In the genomic region with DNA sequence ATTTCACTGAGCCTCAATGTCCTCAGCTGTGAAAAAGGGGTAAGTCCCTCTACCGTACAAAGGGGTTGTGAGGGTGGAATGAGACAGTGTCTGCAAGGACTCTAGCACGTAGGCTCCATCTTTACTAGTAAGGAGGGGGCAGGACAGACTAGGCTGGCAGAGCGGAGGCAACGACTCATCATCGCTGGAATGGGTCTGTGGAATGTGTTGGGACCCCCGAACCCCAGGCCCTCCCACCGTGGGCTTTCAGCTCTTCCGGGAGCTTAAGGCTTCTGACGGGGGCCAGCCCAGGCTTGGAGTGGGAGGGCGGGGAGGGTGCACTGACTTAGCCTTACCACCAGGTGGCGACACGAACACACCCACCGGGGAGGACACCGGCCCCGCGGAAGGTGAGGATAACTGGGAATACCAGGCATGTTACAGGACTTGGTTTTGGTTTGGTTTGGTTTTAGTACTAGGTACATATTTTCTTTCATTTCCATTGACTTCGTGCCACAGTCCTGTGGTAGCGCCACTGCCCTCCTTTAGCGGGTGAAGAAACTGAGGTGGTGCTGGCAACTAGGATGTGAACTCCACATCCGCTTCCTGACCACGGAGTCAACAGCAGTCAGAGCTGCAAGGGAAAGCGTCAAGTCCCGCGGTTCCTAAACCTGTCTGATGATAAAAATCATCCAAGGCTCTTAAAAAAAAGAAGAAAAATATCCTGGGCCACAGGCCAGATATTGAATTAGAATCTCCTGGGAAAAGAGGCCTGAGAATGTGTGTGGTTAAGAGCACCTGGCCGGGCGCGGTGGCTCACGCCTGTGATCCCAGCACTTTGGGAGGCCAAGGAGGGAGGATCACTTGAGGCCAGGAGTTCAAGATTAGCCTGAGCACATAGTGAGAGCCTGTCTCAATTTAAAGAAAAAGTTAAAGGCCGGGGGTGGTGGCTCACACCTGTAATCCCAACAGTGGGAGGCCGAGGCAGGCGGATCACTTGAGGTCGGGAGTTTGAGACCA, we compare ENCODE assay signal across 8 cellular contexts. TPM values are rescaled to one million over a fixed set of nuclear protein-coding genes. Genes with fewer than 3 reads are reported as not detected.
A peak's percentile ranks its signal among the peaks of the same experiment; 100 is the strongest.
DNase-seq lines count a peak whose midpoint lies in the region; ATAC-seq, FAIRE-seq and TF ChIP-seq lines count a peak whose summit lies in the region.

No MANE protein-coding gene starts in this region.

- H3K4me1 ChIP-seq in PC-9 (replicated peaks; ENCODE audit: insufficient read depth) (0 out of 2 replicates have a peak, but pooled peaks cover 12% of the 10 kb centered on the region), stomach smooth muscle (ENCODE audit: control insufficient read depth, insufficient read depth, low read length) (peaks cover 6% of the 10 kb centered on the region)

- peak overlapping the region; percentile 75 for H3K4me2 ChIP-seq in PC-9

- H3K27me3 ChIP-seq in PC-9 (ENCODE audit: insufficient read depth, low read depth) (no peaks in the 10 kb centered on the region), stomach smooth muscle (ENCODE audit: control insufficient read depth in 1 of 2, insufficient read depth in 2 of 2, low read length in 2 of 2) (no peaks in the 10 kb centered on the region)

- BruUV-seq in PC-9 (replicated peaks; lab: Mats Ljungman, UMichigan) = no TSS peak

- intact Hi-C loops in PC-9 (cut with micrococcal nuclease; ENCODE audit: unreplicated experiment) = loop anchor here (1.0 to 10.0 kb wide), 3 partner anchors 59 to 572 kb away; a partner anchor contains a TSS

- POLR2A ChIA-PET in PC-9 (lab: Charles Lee; ENCODE audit: unreplicated experiment) = no interaction called here

- CTCF ChIA-PET in PC-9 (lab: Charles Lee) = interaction anchor here (0.6 to 1.4 kb wide), 20 partner anchors 13 to 1204 kb away, joined by 3 to 19 read pairs (median 4); a partner anchor contains a TSS

- no peak overlapping the region for H2AFZ ChIP-seq in PC-9

- H3K9me2 ChIP-seq in PC-9 (ENCODE audit: insufficient read depth) = no peaks in the 10 kb centered on the region

- H3F3A ChIP-seq in PC-9 (ENCODE audit: insufficient read depth, low read depth) = peaks cover 4% of the 10 kb centered on the region; the same call in 1 of the 2 replicates

- TF ChIP-seq CTCF in PC-9 (conservative IDR thresholded peaks at IDR 0.05) = peak; percentile 96

- peak; percentile 83 for FAIRE-seq in HTR-8/SVneo (lab: Jason Lieb, UNC)

- H3K9me3 ChIP-seq in PC-9 (ENCODE audit: insufficient read depth, low read depth) (no peaks in the 10 kb centered on the region), stomach smooth muscle (ENCODE audit: control insufficient read depth in 2 of 2, low read length in 2 of 2) (no peaks in the 10 kb centered on the region)

- no peaks in the 10 kb centered on the region for H3K79me2 ChIP-seq in PC-9 (ENCODE audit: low read depth)

- no peak for ATAC-seq in HG02610 (IDR thresholded peaks at IDR 0.05; ENCODE audit: unreplicated experiment)

- H3K27ac ChIP-seq in PC-9 (no peak overlapping the region), stomach smooth muscle (ENCODE audit: low read length) (no peak overlapping the region)

- no peak overlapping the region for H3K9ac ChIP-seq in stomach smooth muscle (ENCODE audit: low read length in 2 of 2)

- H3K36me3 ChIP-seq in PC-9 (ENCODE audit: low read depth) (no peaks in the 10 kb centered on the region), stomach smooth muscle (ENCODE audit: control insufficient read depth in 2 of 2, insufficient read depth in 2 of 2, low read length in 2 of 2) (no peaks in the 10 kb centered on the region)

- H3K4me3 ChIP-seq in PC-9 (no peak overlapping the region), stomach smooth muscle (ENCODE audit: low read length in 2 of 2) (peak overlapping the region; percentile 7 to 58)

- H4K20me1 ChIP-seq in PC-9 (ENCODE audit: insufficient read depth) = no peaks in the 10 kb centered on the region

- DNase-seq in Daoy (ENCODE audit: low read depth) = peak; percentile 79
- peak; percentile 93 for DNase-seq in HTR-8/SVneo (ENCODE audit: insufficient read length, low spot score)
- peak; percentile 45 to 69 for DNase-seq in PC-9
- peak; percentile 61 to 68 for DNase-seq in activated T-helper 1 cell treated with anti-CD3 and anti-CD28 coated beads, Interleukin-2, amount 50 U/mL, for 16 hours (ENCODE audit: low read depth in 1 of 2, low spot score in 1 of 2)
- peak; percentile 42 for DNase-seq in fibroblast of the conjunctiva (ENCODE audit: low read depth)
- DNase-seq in non-pigmented ciliary epithelial cell (ENCODE audit: low read depth) = peak; percentile 15

RNA-seq across cellular contexts. Expression of a gene that starts 10.3 kb away (rescaled TPM):
- total RNA-seq in Daoy (2014; rRNA removed; shearing (Covaris generic)) = not detected in 2 replicates
- not detected in 2 replicates for total RNA-seq in PC-9 (2021)

RNA-seq across cellular contexts. Expression of a gene that starts 26.1 kb away (rescaled TPM):
- 6.9 and 7.3 TPM in 2 replicates for total RNA-seq in Daoy (2014; rRNA removed; shearing (Covaris generic))
- 33.1 and 40.1 TPM in 2 replicates for total RNA-seq in PC-9 (2021)

RNA-seq across cellular contexts. Expression of a gene that starts 54.8 kb away (rescaled TPM):
- 1,576 and 1,963 TPM in 2 replicates for total RNA-seq in Daoy (2014; rRNA removed; shearing (Covaris generic))
- total RNA-seq in PC-9 (2021) = 1,335 and 1,742 TPM in 2 replicates

Comparison
In these comparisons a context has a peak if more than half of its experiments do, and no peak if none do; other contexts are left out.
1. DNase-seq: peak in every context shown above with its lines; median percentile 93 in HTR-8/SVneo; 79 in Daoy; 64 in activated T-helper 1 cell treated with anti-CD3 and anti-CD28 coated beads, Interleukin-2, amount 50 U/mL, for 16 hours; 57 in PC-9; 42 in fibroblast of the conjunctiva; 15 in non-pigmented ciliary epithelial cell.